1 cellular context compared by ENCODE assay signal in the genomic region with DNA sequence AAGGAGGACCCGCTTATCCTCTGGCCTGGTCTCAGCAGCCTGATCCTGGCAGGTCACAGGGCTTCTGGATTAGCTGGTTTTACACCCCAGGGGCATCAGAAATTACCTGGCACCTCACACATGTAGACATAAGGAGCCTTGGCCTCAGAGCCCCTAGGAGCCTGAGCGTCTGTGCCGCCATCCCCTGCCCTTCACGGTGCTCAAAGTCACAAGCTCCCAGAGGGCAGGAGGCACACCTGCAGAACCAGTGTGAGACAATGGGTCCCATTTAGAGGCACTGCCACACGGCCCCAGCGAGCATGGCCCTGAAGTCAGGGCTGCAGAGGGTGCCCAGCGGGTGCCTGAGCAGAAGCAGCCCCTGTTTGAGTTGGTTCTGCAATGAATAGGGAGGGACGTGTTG.
TF ChIP-seq lines count a peak whose summit lies in the region.

No MANE protein-coding gene starts in this region.

TF ChIP-seq in GM12878, 131 proteins besides CTCF, POLR2A, EP300 and RAD21:
- TF ChIP-seq TCF3 (IDR thresholded peaks at IDR 0.05; ENCODE audit: borderline replicate concordance, insufficient read depth, low read depth, low read length): no peak
- TF ChIP-seq, protein P1, sequence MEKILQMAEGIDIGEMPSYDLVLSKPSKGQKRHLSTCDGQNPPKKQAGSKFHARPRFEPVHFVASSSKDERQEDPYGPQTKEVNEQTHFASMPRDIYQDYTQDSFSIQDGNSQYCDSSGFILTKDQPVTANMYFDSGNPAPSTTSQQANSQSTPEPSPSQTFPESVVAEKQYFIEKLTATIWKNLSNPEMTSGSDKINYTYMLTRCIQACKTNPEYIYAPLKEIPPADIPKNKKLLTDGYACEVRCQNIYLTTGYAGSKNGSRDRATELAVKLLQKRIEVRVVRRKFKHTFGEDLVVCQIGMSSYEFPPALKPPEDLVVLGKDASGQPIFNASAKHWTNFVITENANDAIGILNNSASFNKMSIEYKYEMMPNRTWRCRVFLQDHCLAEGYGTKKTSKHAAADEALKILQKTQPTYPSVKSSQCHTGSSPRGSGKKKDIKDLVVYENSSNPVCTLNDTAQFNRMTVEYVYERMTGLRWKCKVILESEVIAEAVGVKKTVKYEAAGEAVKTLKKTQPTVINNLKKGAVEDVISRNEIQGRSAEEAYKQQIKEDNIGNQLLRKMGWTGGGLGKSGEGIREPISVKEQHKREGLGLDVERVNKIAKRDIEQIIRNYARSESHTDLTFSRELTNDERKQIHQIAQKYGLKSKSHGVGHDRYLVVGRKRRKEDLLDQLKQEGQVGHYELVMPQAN (conservative IDR thresholded peaks at IDR 0.05): no peak
- TF ChIP-seq RBBP5 (conservative IDR thresholded peaks at IDR 0.05): no peak
- TF ChIP-seq RFX5 (IDR thresholded peaks at IDR 0.05; ENCODE audit: low read depth, low read length): no peak
- no peak for TF ChIP-seq SRF (IDR thresholded peaks at IDR 0.05; ENCODE audit: low read depth in 2 of 2, low read length in 2 of 2)
- TF ChIP-seq IRF5 (IDR thresholded peaks at IDR 0.05; ENCODE audit: borderline replicate concordance): no peak
- TF ChIP-seq GATAD2B (conservative IDR thresholded peaks at IDR 0.05; ENCODE audit: low read depth): no peak
- TF ChIP-seq HDAC2 (IDR thresholded peaks at IDR 0.05): no peak
